Comparison of ENCODE assay signal across 1 cellular context in the genomic region with DNA sequence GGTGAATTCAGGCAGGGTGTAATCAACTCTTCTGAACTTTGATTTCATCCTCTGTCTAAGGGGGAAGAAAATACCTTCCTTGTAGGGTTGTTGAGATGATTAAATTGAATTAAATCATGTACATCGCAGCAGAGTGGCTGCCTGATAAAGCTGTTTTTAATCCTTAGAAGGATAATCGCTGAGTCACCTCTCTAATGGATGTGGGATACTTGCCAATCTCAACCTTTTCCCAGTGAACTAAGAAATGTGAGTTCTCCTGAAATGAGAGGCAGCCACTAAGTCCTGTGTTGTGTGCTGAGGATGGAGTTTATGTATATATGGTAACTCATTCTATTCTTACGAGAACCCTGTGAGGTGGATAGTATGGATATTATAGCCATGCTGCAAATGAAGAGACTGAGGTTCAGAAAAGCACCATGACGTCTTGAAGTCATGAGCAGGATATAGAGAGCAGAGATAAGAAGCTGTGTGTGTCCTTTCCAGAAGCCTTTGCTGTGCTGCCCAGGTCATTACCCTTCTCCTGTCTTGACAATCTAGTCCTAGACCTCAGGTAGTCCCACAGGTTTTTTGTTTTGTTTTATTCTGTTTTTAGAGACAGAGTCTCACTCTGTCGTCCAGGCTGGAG.
TF ChIP-seq lines count a peak whose summit lies in the region.

No MANE protein-coding gene starts in this region.

TF ChIP-seq in GM23338, 12 proteins besides CTCF, POLR2A, EP300 and RAD21 (continued from another document):
- TF ChIP-seq, protein P1, sequence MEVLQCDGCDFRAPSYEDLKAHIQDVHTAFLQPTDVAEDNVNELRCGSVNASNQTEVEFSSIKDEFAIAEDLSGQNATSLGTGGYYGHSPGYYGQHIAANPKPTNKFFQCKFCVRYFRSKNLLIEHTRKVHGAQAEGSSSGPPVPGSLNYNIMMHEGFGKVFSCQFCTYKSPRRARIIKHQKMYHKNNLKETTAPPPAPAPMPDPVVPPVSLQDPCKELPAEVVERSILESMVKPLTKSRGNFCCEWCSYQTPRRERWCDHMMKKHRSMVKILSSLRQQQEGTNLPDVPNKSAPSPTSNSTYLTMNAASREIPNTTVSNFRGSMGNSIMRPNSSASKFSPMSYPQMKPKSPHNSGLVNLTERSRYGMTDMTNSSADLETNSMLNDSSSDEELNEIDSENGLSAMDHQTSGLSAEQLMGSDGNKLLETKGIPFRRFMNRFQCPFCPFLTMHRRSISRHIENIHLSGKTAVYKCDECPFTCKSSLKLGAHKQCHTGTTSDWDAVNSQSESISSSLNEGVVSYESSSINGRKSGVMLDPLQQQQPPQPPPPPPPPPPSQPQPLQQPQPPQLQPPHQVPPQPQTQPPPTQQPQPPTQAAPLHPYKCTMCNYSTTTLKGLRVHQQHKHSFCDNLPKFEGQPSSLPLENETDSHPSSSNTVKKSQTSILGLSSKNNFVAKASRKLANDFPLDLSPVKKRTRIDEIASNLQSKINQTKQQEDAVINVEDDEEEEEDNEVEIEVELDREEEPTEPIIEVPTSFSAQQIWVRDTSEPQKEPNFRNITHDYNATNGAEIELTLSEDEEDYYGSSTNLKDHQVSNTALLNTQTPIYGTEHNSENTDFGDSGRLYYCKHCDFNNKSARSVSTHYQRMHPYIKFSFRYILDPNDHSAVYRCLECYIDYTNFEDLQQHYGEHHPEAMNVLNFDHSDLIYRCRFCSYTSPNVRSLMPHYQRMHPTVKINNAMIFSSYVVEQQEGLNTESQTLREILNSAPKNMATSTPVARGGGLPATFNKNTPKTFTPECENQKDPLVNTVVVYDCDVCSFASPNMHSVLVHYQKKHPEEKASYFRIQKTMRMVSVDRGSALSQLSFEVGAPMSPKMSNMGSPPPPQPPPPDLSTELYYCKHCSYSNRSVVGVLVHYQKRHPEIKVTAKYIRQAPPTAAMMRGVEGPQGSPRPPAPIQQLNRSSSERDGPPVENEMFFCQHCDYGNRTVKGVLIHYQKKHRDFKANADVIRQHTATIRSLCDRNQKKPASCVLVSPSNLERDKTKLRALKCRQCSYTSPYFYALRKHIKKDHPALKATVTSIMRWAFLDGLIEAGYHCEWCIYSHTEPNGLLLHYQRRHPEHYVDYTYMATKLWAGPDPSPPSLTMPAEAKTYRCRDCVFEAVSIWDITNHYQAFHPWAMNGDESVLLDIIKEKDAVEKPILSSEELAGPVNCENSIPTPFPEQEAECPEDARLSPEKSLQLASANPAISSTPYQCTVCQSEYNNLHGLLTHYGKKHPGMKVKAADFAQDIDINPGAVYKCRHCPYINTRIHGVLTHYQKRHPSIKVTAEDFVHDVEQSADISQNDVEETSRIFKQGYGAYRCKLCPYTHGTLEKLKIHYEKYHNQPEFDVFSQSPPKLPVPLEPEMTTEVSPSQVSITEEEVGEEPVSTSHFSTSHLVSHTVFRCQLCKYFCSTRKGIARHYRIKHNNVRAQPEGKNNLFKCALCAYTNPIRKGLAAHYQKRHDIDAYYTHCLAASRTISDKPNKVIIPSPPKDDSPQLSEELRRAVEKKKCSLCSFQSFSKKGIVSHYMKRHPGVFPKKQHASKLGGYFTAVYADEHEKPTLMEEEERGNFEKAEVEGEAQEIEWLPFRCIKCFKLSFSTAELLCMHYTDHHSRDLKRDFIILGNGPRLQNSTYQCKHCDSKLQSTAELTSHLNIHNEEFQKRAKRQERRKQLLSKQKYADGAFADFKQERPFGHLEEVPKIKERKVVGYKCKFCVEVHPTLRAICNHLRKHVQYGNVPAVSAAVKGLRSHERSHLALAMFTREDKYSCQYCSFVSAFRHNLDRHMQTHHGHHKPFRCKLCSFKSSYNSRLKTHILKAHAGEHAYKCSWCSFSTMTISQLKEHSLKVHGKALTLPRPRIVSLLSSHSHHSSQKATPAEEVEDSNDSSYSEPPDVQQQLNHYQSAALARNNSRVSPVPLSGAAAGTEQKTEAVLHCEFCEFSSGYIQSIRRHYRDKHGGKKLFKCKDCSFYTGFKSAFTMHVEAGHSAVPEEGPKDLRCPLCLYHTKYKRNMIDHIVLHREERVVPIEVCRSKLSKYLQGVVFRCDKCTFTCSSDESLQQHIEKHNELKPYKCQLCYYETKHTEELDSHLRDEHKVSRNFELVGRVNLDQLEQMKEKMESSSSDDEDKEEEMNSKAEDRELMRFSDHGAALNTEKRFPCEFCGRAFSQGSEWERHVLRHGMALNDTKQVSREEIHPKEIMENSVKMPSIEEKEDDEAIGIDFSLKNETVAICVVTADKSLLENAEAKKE (CRISPR knock-in tag; IDR thresholded peaks at IDR 0.05) = no peak
- TF ChIP-seq NANOG (IDR thresholded peaks at IDR 0.05; ENCODE audit: borderline replicate concordance) (no peak), ZNF331 (CRISPR knock-in tag; IDR thresholded peaks at IDR 0.05; ENCODE audit: low read depth) (no peak), ZNF114 (CRISPR knock-in tag; IDR thresholded peaks at IDR 0.05) (no peak), POLR2AphosphoS5 (IDR thresholded peaks at IDR 0.05; ENCODE audit: low read depth) (no peak), EZH2phosphoT487 (IDR thresholded peaks at IDR 0.05; ENCODE audit: unreplicated experiment) (no peak), STAT1 (IDR thresholded peaks at IDR 0.05; ENCODE audit: unreplicated experiment) (no peak)
